Comparison of ENCODE assay signal across 1 cellular context in genomic region chr2:124049136-124049535, GRCh38.
TF ChIP-seq lines count a peak whose summit lies in the region.

No MANE protein-coding gene starts in this region.

TF ChIP-seq in H1, 55 proteins besides CTCF, POLR2A, EP300 and RAD21 (continued from another document):
- TF ChIP-seq SIN3A (conservative IDR thresholded peaks at IDR 0.05 in 1 of 2, IDR thresholded peaks at IDR 0.05 in 1 of 2; ENCODE audit: low read depth in 1 of 2, low read length in 2 of 2) (no peak), CHD1 (IDR thresholded peaks at IDR 0.05; ENCODE audit: low read depth, low read length) (no peak), CBX5 (IDR thresholded peaks at IDR 0.05; ENCODE audit: low read depth, low read length) (no peak), RBBP5 (IDR thresholded peaks at IDR 0.05; ENCODE audit: borderline replicate concordance, low read depth, low read length) (no peak), CTBP2 (IDR thresholded peaks at IDR 0.05; ENCODE audit: borderline replicate concordance, insufficient read depth, insufficient read length, low read length) (no peak), SAP30 (IDR thresholded peaks at IDR 0.05; ENCODE audit: insufficient read depth, insufficient replicate concordance, low read length) (no peak), KDM1A (IDR thresholded peaks at IDR 0.05; ENCODE audit: borderline replicate concordance, low read length) (no peak), MAFK (IDR thresholded peaks at IDR 0.05; ENCODE audit: low read depth, low read length) (no peak)
